In the genomic region with DNA sequence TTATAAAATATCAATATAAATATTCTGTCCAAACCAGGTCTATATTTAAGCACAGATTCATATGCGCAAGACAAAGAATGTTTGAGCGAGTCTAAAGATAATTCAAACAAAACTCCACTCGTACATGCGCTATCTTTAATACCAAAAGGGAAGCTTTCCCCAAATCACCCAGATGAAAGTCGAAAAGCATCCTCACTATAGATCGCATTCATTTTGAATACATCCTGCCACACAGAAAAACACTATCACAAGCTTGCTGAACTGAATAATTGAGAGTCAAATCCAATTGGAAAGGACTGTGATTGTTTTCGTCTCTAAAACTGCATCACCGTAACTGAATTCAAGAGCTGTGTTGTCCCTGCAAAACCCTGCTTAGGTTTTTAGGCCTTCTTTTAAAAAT, we compare ENCODE assay signal across 13 cellular contexts. TPM values are rescaled to one million over a fixed set of nuclear protein-coding genes. Genes with fewer than 3 reads are reported as not detected.
DNase-seq lines count a peak whose midpoint lies in the region; TF ChIP-seq lines count a peak whose summit lies in the region.
"Had no signal": no experiment of that assay in that cellular context is flagged by ENCODE, and none has a peak within 500 bp of the region (broad histone marks: within the 10 kb centered on the region; RNA-seq: fewer than 3 reads in every experiment).

No MANE protein-coding gene starts in this region.

- peak overlapping the region; percentile 97 for H3K27ac ChIP-seq in KMS-11
- no peak overlapping the region for H3K27ac ChIP-seq in rectal smooth muscle tissue (ENCODE audit: low read depth, low read length)
- H3K27ac ChIP-seq: thyroid gland had no signal

- H2AFZ ChIP-seq in KMS-11 (ENCODE audit: low read depth), result no peak overlapping the region

- H3K4me3 Mint-ChIP-seq in activated naive CD8-positive, alpha-beta T cell treated with anti-CD3 and anti-CD28 coated beads for 36 hours, result peak overlapping the region; percentile 85
- H3K4me3 Mint-ChIP-seq: brain had no signal

- H3K4me3 ChIP-seq in GM12865 (ENCODE audit: low read depth, low read length) (peak overlapping the region; percentile 83), KMS-11 (IDR thresholded peaks at IDR 0.05; ENCODE audit: insufficient read depth, low read depth, low read length) (no peak overlapping the region), rectal smooth muscle tissue (ENCODE audit: low read length) (peak overlapping the region; percentile 36)
- H3K4me3 ChIP-seq: thyroid gland had no signal

- TF ChIP-seq CTCF in GM12865 (IDR thresholded peaks at IDR 0.05; ENCODE audit: insufficient read depth, low read depth, low read length, missing control alignments) (no peak), KMS-11 (conservative IDR thresholded peaks at IDR 0.05; ENCODE audit: low read depth, low read length) (no peak), GM10266 (IDR thresholded peaks at IDR 0.05; ENCODE audit: control insufficient read depth, insufficient read depth, low read depth, missing control alignments) (no peak)

- DNase-seq in GM12865 (ENCODE audit: low read depth), result peak; percentile 22
- no peak for DNase-seq in activated naive CD8-positive, alpha-beta T cell treated with anti-CD3 and anti-CD28 coated beads for 36 hours
- DNase-seq in posterior vena cava (ENCODE audit: low spot score), result no peak
- no peak for DNase-seq in GM10266 (ENCODE audit: extremely low spot score)
- DNase-seq in stimulated activated naive CD4-positive, alpha-beta T cell treated with Interleukin-2 at 50 U/mL for 16 hours (lab: John Stamatoyannopoulos, UW), result no peak
- no peak for DNase-seq in NCI-H524 (lab: John Stamatoyannopoulos, UW)
- DNase-seq: activated CD4-positive, alpha-beta T cell treated with anti-CD3 and anti-CD28 coated beads, Interleukin-2, amount 50 U/mL, for 4 hours; islet precursor cell; NCI-H510A treated with DMSO at 0.1 percent for 48 hours; thyroid gland had no signal

- peaks cover 49% of the 10 kb centered on the region for H3K79me2 ChIP-seq in KMS-11 (ENCODE audit: insufficient read depth, low read depth)

- H3K27me3 ChIP-seq in KMS-11 (ENCODE audit: insufficient read depth, low read depth) (no peaks in the 10 kb centered on the region), rectal smooth muscle tissue (ENCODE audit: control insufficient read depth, insufficient read depth, low read length) (no peaks in the 10 kb centered on the region)
- H3K27me3 ChIP-seq: thyroid gland had no signal

- no peaks in the 10 kb centered on the region for H4K20me1 ChIP-seq in KMS-11 (ENCODE audit: insufficient read depth)

- intact Hi-C loops in posterior vena cava (cut with DNase I), result no loop called here

- H3K36me3 ChIP-seq in KMS-11 (ENCODE audit: insufficient read depth) (no peaks in the 10 kb centered on the region), rectal smooth muscle tissue (ENCODE audit: control insufficient read depth, insufficient read depth, low read length) (no peaks in the 10 kb centered on the region)
- H3K36me3 ChIP-seq: thyroid gland had no signal

- H3K4me1 ChIP-seq in KMS-11 (ENCODE audit: low read depth, poor library complexity, severe bottlenecking) (peaks cover 36% of the 10 kb centered on the region), rectal smooth muscle tissue (ENCODE audit: control insufficient read depth, insufficient read depth, low read length) (no peaks in the 10 kb centered on the region)
- H3K4me1 ChIP-seq: thyroid gland had no signal

- H3K36me3 Mint-ChIP-seq in activated naive CD8-positive, alpha-beta T cell treated with anti-CD3 and anti-CD28 coated beads for 36 hours, result peaks cover 11% of the 10 kb centered on the region
- H3K36me3 Mint-ChIP-seq: brain had no signal

- peaks cover 11% of the 10 kb centered on the region for H3K4me1 Mint-ChIP-seq in activated naive CD8-positive, alpha-beta T cell treated with anti-CD3 and anti-CD28 coated beads for 36 hours
- H3K4me1 Mint-ChIP-seq: brain had no signal

- H3K9ac ChIP-seq in KMS-11, result peak overlapping the region; percentile 87
- H3K9ac ChIP-seq in rectal smooth muscle tissue (ENCODE audit: low read length), result no peak overlapping the region

- H3K27ac Mint-ChIP-seq in activated naive CD8-positive, alpha-beta T cell treated with anti-CD3 and anti-CD28 coated beads for 36 hours, result peak overlapping the region; percentile 96

- peak overlapping the region; percentile 88 for H3K4me2 ChIP-seq in KMS-11

- H3K9me3 Mint-ChIP-seq in activated naive CD8-positive, alpha-beta T cell treated with anti-CD3 and anti-CD28 coated beads for 36 hours, result no peaks in the 10 kb centered on the region
- H3K9me3 Mint-ChIP-seq: brain had no signal

- H3K27me3 Mint-ChIP-seq in activated naive CD8-positive, alpha-beta T cell treated with anti-CD3 and anti-CD28 coated beads for 36 hours, result no peaks in the 10 kb centered on the region
- H3K27me3 Mint-ChIP-seq: brain had no signal

RNA-seq across cellular contexts. Expression of a gene that starts 0.7 kb away (rescaled TPM):
- total RNA-seq in activated naive CD8-positive, alpha-beta T cell treated with anti-CD3 and anti-CD28 coated beads for 36 hours, result 1 to 10 TPM; 3.1 to 3.4 TPM
- total RNA-seq in posterior vena cava, result 1 to 10 TPM in 1 of 2 donors, under 1 TPM in 1; 0.79 to 1.1 TPM
